ENCODE assay signal across 1 cellular context in genomic region chr10:114173680-114174461, GRCh38.
TF ChIP-seq lines count a peak whose summit lies in the region.

CCDC186 (minus strand) TSS chr10:114174203; CDS start chr10:114163268, 10,935 bp downstream.

TF ChIP-seq in GM12878, 131 proteins besides CTCF, POLR2A, EP300 and RAD21 (continued from another document and continues in another):
- TF ChIP-seq ZBTB4 (CRISPR knock-in tag; IDR thresholded peaks at IDR 0.05) = no peak
- TF ChIP-seq BCL3 (IDR thresholded peaks at IDR 0.05; ENCODE audit: borderline replicate concordance, insufficient read depth, low read depth, low read length, poor library complexity, severe bottlenecking) = no peak
- no peak for TF ChIP-seq PAX8 (IDR thresholded peaks at IDR 0.05)
- 0 out of 2 replicates have a peak, but pooled peaks have one; percentile 11 for TF ChIP-seq DPF2 (IDR thresholded peaks at IDR 0.05)
- no peak for TF ChIP-seq SRF (IDR thresholded peaks at IDR 0.05; ENCODE audit: low read depth in 2 of 2, low read length in 2 of 2)
- peak; percentile 69; the same call in 1 of the 2 replicates for TF ChIP-seq SIN3A (IDR thresholded peaks at IDR 0.05; ENCODE audit: low read depth, low read length)
- TF ChIP-seq TCF3 (IDR thresholded peaks at IDR 0.05; ENCODE audit: borderline replicate concordance, insufficient read depth, low read depth, low read length) = no peak
- TF ChIP-seq IKZF2 (IDR thresholded peaks at IDR 0.05) = 0 out of 4 replicates have a peak, but pooled peaks have one; percentile 5 to 8
- no peak; the same call in none of the 2 replicates for TF ChIP-seq RUNX3 (IDR thresholded peaks at IDR 0.05; ENCODE audit: low read length)
- peak; percentile 58 for TF ChIP-seq SMAD1 (IDR thresholded peaks at IDR 0.05; ENCODE audit: low read depth, partially characterized antibody)
- TF ChIP-seq REST (IDR thresholded peaks at IDR 0.05; ENCODE audit: low read depth, low read length) = no peak
- TF ChIP-seq MTA2 (IDR thresholded peaks at IDR 0.05; ENCODE audit: low read depth) = no peak
- TF ChIP-seq CEBPZ (IDR thresholded peaks at IDR 0.05; ENCODE audit: low read depth, low read length) = no peak
- no peak for TF ChIP-seq CBFB (IDR thresholded peaks at IDR 0.05; ENCODE audit: low read depth)
- TF ChIP-seq ZNF217 (IDR thresholded peaks at IDR 0.05) = no peak
- peak; percentile 28; the same call in 1 of the 2 replicates for TF ChIP-seq TBL1XR1 (IDR thresholded peaks at IDR 0.05; ENCODE audit: low read depth, low read length)
- no peak for TF ChIP-seq NRF1 (conservative IDR thresholded peaks at IDR 0.05; ENCODE audit: low read depth, low read length)
- no peak for TF ChIP-seq NFIC (IDR thresholded peaks at IDR 0.05; ENCODE audit: low read depth, low read length)
- TF ChIP-seq MYB (IDR thresholded peaks at IDR 0.05; ENCODE audit: borderline replicate concordance, low read depth, low read length) = no peak
- TF ChIP-seq ZSCAN29 (IDR thresholded peaks at IDR 0.05) = no peak
- TF ChIP-seq KAT2A (conservative IDR thresholded peaks at IDR 0.05; ENCODE audit: control insufficient read depth, low read depth, low read length) = no peak
- TF ChIP-seq SMARCA5 (IDR thresholded peaks at IDR 0.05) = no peak
- TF ChIP-seq NKRF (conservative IDR thresholded peaks at IDR 0.05) = no peak; the same call in none of the 2 replicates
- TF ChIP-seq IRF4 (IDR thresholded peaks at IDR 0.05; ENCODE audit: low read depth, low read length) = no peak
- TF ChIP-seq STAT3 (IDR thresholded peaks at IDR 0.05; ENCODE audit: low read depth, low read length) = no peak
- TF ChIP-seq STAT1 (conservative IDR thresholded peaks at IDR 0.05) = no peak
- peak; percentile 91 for TF ChIP-seq POLR2AphosphoS5 (IDR thresholded peaks at IDR 0.05; ENCODE audit: low read length)
- TF ChIP-seq ZBTB33 (IDR thresholded peaks at IDR 0.05) = no peak
- no peak; a peak in 2 of 3 replicates for TF ChIP-seq EGR1 (IDR thresholded peaks at IDR 0.05; ENCODE audit: borderline replicate concordance in 1 of 2, low read depth in 2 of 2, low read length in 2 of 2)
- TF ChIP-seq IRF3 (IDR thresholded peaks at IDR 0.05) = no peak
- TF ChIP-seq BMI1 (IDR thresholded peaks at IDR 0.05; ENCODE audit: borderline replicate concordance) = no peak
- TF ChIP-seq RELB (IDR thresholded peaks at IDR 0.05; ENCODE audit: low read depth) = peak; percentile 37; the same call in 1 of the 2 replicates
